1 cellular context compared by ENCODE assay signal in genomic region chr9:128340691-128341434, GRCh38.
TF ChIP-seq lines count a peak whose summit lies in the region.

No MANE protein-coding gene starts in this region.

TF ChIP-seq in GM23338, 12 proteins besides CTCF, POLR2A, EP300 and RAD21 (continued from another document):
- TF ChIP-seq ZNF462 (CRISPR knock-in tag; IDR thresholded peaks at IDR 0.05) (no peak), JUNB (IDR thresholded peaks at IDR 0.05; ENCODE audit: unreplicated experiment) (no peak), EZH2phosphoT487 (IDR thresholded peaks at IDR 0.05; ENCODE audit: unreplicated experiment) (no peak), ZNF331 (CRISPR knock-in tag; IDR thresholded peaks at IDR 0.05; ENCODE audit: low read depth) (no peak), ZNF114 (CRISPR knock-in tag; IDR thresholded peaks at IDR 0.05) (no peak), EZH2 (IDR thresholded peaks at IDR 0.05; ENCODE audit: low read depth, unreplicated experiment) (no peak), NANOG (IDR thresholded peaks at IDR 0.05; ENCODE audit: borderline replicate concordance) (no peak)
